In genomic region chr3:82390868-82391267, GRCh38 we compare ENCODE assay signal across 19 cellular contexts.
DNase-seq lines count a peak whose midpoint lies in the region; ATAC-seq and TF ChIP-seq lines count a peak whose summit lies in the region.
"Had no signal": no experiment of that assay in that cellular context is flagged by ENCODE, and none has a peak within 500 bp of the region (broad histone marks: within the 10 kb centered on the region; RNA-seq: fewer than 3 reads in every experiment).

No MANE protein-coding gene starts in this region.

- no peaks in the 10 kb centered on the region for H3K79me2 ChIP-seq in SK-N-SH (ENCODE audit: insufficient read depth)
- H3K79me2 ChIP-seq in PC-3 (ENCODE audit: low read length): no peaks in the 10 kb centered on the region
- H3K79me2 ChIP-seq in osteoblast (ENCODE audit: insufficient read depth, low read length): no peaks in the 10 kb centered on the region

- H3K9me2 ChIP-seq in SK-N-SH (no peaks in the 10 kb centered on the region), PC-3 (replicated peaks; ENCODE audit: low read length) (no peaks in the 10 kb centered on the region)

- no peak for TF ChIP-seq EP300 in SK-N-SH (IDR thresholded peaks at IDR 0.05; ENCODE audit: borderline replicate concordance in 1 of 2, low read depth in 1 of 2, low read length in 1 of 2)

- no peaks in the 10 kb centered on the region for H3K9me3 ChIP-seq in SK-N-SH
- H3K9me3 ChIP-seq in PC-3 (ENCODE audit: low read length): no peaks in the 10 kb centered on the region
- peaks cover 2% of the 10 kb centered on the region for H3K9me3 ChIP-seq in osteoblast (ENCODE audit: low read depth, low read length)
- H3K9me3 ChIP-seq: BE2C; BLaER1 treated with 17β-estradiol and CSF1 and Interleukin-3, amounts not matched to agents 10 nM and 100 nM; HAP-1 had no signal

- H4K20me1 ChIP-seq in SK-N-SH (ENCODE audit: insufficient read depth): no peaks in the 10 kb centered on the region
- no peaks in the 10 kb centered on the region for H4K20me1 ChIP-seq in PC-3 (ENCODE audit: low read length)
- H4K20me1 ChIP-seq in osteoblast (ENCODE audit: insufficient read depth, low read length): no peaks in the 10 kb centered on the region
- H4K20me1 ChIP-seq: BLaER1 treated with 17β-estradiol and CSF1 and Interleukin-3, amounts not matched to agents 10 nM and 100 nM had no signal

- 0 out of 2 replicates have a peak overlapping the region, but pooled peaks have one; percentile 26 for H3K4me2 ChIP-seq in SK-N-SH
- no peak overlapping the region for H3K4me2 ChIP-seq in PC-3 (ENCODE audit: low read length)
- no peak overlapping the region for H3K4me2 ChIP-seq in osteoblast (ENCODE audit: insufficient read depth, low read length)
- H3K4me2 ChIP-seq: BLaER1 treated with 17β-estradiol and CSF1 and Interleukin-3, amounts not matched to agents 10 nM and 100 nM had no signal

- intact Hi-C loops in PC-3 (cut with micrococcal nuclease): no loop called here

- BruUV-seq in PC-3 (replicated peaks; lab: Mats Ljungman, UMichigan): no TSS peak

- TF ChIP-seq RAD21 in SK-N-SH (IDR thresholded peaks at IDR 0.05; ENCODE audit: low read length): no peak

- H3K27me3 ChIP-seq in SK-N-SH (ENCODE audit: insufficient read depth) (no peaks in the 10 kb centered on the region), PC-3 (ENCODE audit: low read length) (no peaks in the 10 kb centered on the region), osteoblast (ENCODE audit: insufficient read depth, low read length) (no peaks in the 10 kb centered on the region)
- H3K27me3 ChIP-seq: BE2C; BLaER1 treated with 17β-estradiol and CSF1 and Interleukin-3, amounts not matched to agents 10 nM and 100 nM had no signal

- H3K36me3 ChIP-seq in SK-N-SH (replicated peaks in 1 of 2; ENCODE audit: control insufficient read depth in 1 of 2, insufficient read depth in 2 of 2, low read length in 1 of 2) (no peaks in the 10 kb centered on the region), PC-3 (ENCODE audit: low read depth, low read length) (no peaks in the 10 kb centered on the region), osteoblast (ENCODE audit: insufficient read depth, low read length) (no peaks in the 10 kb centered on the region)
- H3K36me3 ChIP-seq: BE2C; BLaER1 treated with 17β-estradiol and CSF1 and Interleukin-3, amounts not matched to agents 10 nM and 100 nM; HAP-1 had no signal

- H3F3A ChIP-seq in SK-N-SH (replicated peaks; ENCODE audit: insufficient read depth): no peaks in the 10 kb centered on the region
- H3F3A ChIP-seq in PC-3 (ENCODE audit: low read length, unreplicated experiment): no peaks in the 10 kb centered on the region

- no peaks in the 10 kb centered on the region for H3K4me1 ChIP-seq in SK-N-SH (ENCODE audit: control insufficient read depth in 1 of 2, insufficient read depth in 2 of 2, low read depth in 1 of 2, low read length in 1 of 2)
- H3K4me1 ChIP-seq in PC-3 (ENCODE audit: insufficient read depth, low read length): no peaks in the 10 kb centered on the region
- no peaks in the 10 kb centered on the region for H3K4me1 ChIP-seq in osteoblast (ENCODE audit: insufficient read depth, low read length)
- H3K4me1 ChIP-seq: BE2C; BLaER1 treated with 17β-estradiol and CSF1 and Interleukin-3, amounts not matched to agents 10 nM and 100 nM; HAP-1 had no signal

- TF ChIP-seq CTCF in SK-N-SH (IDR thresholded peaks at IDR 0.05) (no peak), PC-3 (conservative IDR thresholded peaks at IDR 0.05; ENCODE audit: low read depth, low read length) (no peak), osteoblast (IDR thresholded peaks at IDR 0.05; ENCODE audit: extremely low read depth, low read depth, low read length) (no peak)

- H3K4me3 ChIP-seq in SK-N-SH (ENCODE audit: low read depth in 2 of 2, low read length in 1 of 2): no peak overlapping the region; a peak in 1 of 4 replicates
- no peak overlapping the region for H3K4me3 ChIP-seq in PC-3 (ENCODE audit: low read length)
- no peak overlapping the region for H3K4me3 ChIP-seq in osteoblast (ENCODE audit: insufficient read depth, low read length)
- H3K4me3 ChIP-seq: BLaER1 treated with 17β-estradiol and CSF1 and Interleukin-3, amounts not matched to agents 10 nM and 100 nM; HAP-1 had no signal

- 0% methylated on average over 4 of the region's 4 CpGs for WGBS in SK-N-SH (ENCODE audit: low lambda C conversion rate)

- DNase-seq in SK-N-SH (no peak), PC-3 (no peak), osteoblast (ENCODE audit: insufficient read length, low spot score, missing footprints) (peak; percentile 31), COLO668 (lab: John Stamatoyannopoulos, UW; ENCODE audit: unreplicated experiment) (no peak), Ammon's horn (ENCODE audit: low spot score) (no peak)
- DNase-seq: BE2C; Calu3; CD4-positive, alpha-beta T cell; CD8-positive, alpha-beta memory T cell; COR-L47; DMS53; DMS79 treated with DMSO at 0.1 percent for 48 hours; GF-D8; GOT3; HFFc6 had no signal

- ATAC-seq in SK-N-SH treated with all-trans-retinoic acid at 6 μM for 48 hours (no peak), PC-3 (no peak)

- POLR2A ChIA-PET in SK-N-SH (lab: Yijun Ruan, JAX): no interaction called here
- POLR2A ChIA-PET in PC-3 (lab: Charles Lee; ENCODE audit: unreplicated experiment): no interaction called here

- no peak overlapping the region for H3K9ac ChIP-seq in SK-N-SH
- no peak overlapping the region for H3K9ac ChIP-seq in PC-3 (ENCODE audit: low read length)
- H3K9ac ChIP-seq: BLaER1 treated with 17β-estradiol and CSF1 and Interleukin-3, amounts not matched to agents 10 nM and 100 nM had no signal

- CTCF ChIA-PET in SK-N-SH (lab: Yijun Ruan, JAX) (no interaction called here), PC-3 (lab: Charles Lee) (no interaction called here)

- H3K27ac ChIP-seq in SK-N-SH (ENCODE audit: low read depth in 2 of 2, low read length in 1 of 2): no peak overlapping the region
- H3K27ac ChIP-seq in PC-3 (ENCODE audit: low read length): no peak overlapping the region
- no peak overlapping the region for H3K27ac ChIP-seq in osteoblast (ENCODE audit: low read depth, low read length)
- H3K27ac ChIP-seq: 22Rv1; BLaER1 treated with 17β-estradiol and CSF1 and Interleukin-3, amounts not matched to agents 10 nM and 100 nM had no signal

- H2AFZ ChIP-seq in SK-N-SH (ENCODE audit: low read depth): no peak overlapping the region
- H2AFZ ChIP-seq in PC-3 (ENCODE audit: low read length): peak overlapping the region; percentile 12; the same call in 1 of the 2 replicates
- H2AFZ ChIP-seq in osteoblast (ENCODE audit: low read length): no peak overlapping the region

TF ChIP-seq in SK-N-SH, 30 proteins besides CTCF, POLR2A, EP300 and RAD21:
- TF ChIP-seq MEF2A (IDR thresholded peaks at IDR 0.05; ENCODE audit: borderline replicate concordance, low read depth) (no peak), NFIC (IDR thresholded peaks at IDR 0.05; ENCODE audit: borderline replicate concordance) (no peak), POLR2AphosphoS5 (IDR thresholded peaks at IDR 0.05; ENCODE audit: low read depth, low read length) (no peak), USF2 (IDR thresholded peaks at IDR 0.05; ENCODE audit: borderline replicate concordance, low read depth, low read length) (no peak), TCF12 (IDR thresholded peaks at IDR 0.05) (no peak), GATA2 (CRISPR knock-in tag; IDR thresholded peaks at IDR 0.05) (no peak), NRF1 (IDR thresholded peaks at IDR 0.05; ENCODE audit: low read depth, low read length) (no peak)
TF ChIP-seq in SK-N-SH: peak in this region for 0.

TF ChIP-seq in SK-N-SH treated with all-trans-retinoic acid at 6 μM for 48 hours, 23 proteins besides CTCF, POLR2A, EP300 and RAD21:
- TF ChIP-seq ZNF70 (CRISPR knock-in tag; IDR thresholded peaks at IDR 0.05): no peak
- TF ChIP-seq POU6F1 (CRISPR knock-in tag; IDR thresholded peaks at IDR 0.05; ENCODE audit: borderline replicate concordance, low read depth): no peak
- no peak for TF ChIP-seq ZC3H10 (CRISPR knock-in tag; IDR thresholded peaks at IDR 0.05)
- TF ChIP-seq OSR1 (CRISPR knock-in tag; IDR thresholded peaks at IDR 0.05): no peak
- TF ChIP-seq ZNF8 (CRISPR knock-in tag; IDR thresholded peaks at IDR 0.05): no peak
- TF ChIP-seq ZFP3 (CRISPR knock-in tag; IDR thresholded peaks at IDR 0.05): no peak
- TF ChIP-seq PPARA (CRISPR knock-in tag; IDR thresholded peaks at IDR 0.05; ENCODE audit: borderline replicate concordance): no peak
- no peak for TF ChIP-seq ZFP30 (CRISPR knock-in tag; IDR thresholded peaks at IDR 0.05)
